ENCODE assay signal across 14 cellular contexts in the genomic region with DNA sequence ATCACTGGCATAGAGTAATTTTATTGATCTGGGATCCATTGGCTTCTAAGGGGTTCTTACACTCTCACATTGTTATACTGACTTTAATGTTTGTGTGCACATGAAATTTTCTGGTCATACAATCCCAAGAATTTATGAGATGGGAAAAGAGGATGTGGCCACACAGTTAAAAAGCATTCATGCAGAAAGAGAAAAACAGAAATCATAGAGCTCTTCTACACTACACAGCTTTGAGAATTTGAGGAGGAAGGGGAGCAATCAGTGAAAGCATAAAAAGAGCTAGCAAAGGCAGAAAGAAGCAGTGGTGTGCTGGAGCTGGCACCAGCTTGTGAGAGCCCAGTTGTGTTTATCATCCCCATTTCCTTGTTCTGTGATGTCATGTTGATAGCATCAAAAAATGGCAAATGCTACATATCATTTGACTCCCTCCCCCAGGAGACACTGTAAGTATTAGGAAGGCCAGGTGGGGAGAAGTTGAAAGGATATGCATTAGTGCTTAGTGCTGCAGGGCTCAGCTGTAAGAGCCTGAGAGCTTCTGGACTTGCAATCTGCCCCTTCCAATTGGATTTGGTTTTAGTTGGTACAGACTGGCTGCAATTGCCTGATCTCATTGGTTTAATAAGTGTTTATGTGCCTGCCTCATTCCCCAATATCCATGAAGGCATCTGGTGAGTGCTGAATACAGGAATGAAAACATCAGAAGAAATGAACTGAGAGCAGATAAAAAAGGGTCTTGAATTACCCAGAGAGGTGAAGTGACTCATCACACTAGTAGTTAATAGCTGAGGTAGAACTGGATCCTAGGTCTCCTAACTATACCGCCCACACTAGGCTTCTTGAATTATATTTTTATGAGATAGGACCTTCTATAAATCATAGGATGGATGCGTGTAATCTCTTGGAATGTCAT. TPM values are rescaled to one million over a fixed set of nuclear protein-coding genes. Genes with fewer than 3 reads are reported as not detected.
A peak's percentile ranks its signal among the peaks of the same experiment; 100 is the strongest.
DNase-seq lines count a peak whose midpoint lies in the region; ATAC-seq and TF ChIP-seq lines count a peak whose summit lies in the region.
"Had no signal": no experiment of that assay in that cellular context is flagged by ENCODE, and none has a peak within 500 bp of the region (broad histone marks: within the 10 kb centered on the region; RNA-seq: fewer than 3 reads in every experiment).

No MANE protein-coding gene starts in this region.

- ATAC-seq in left ventricle myocardium superior = no peak
- ATAC-seq: GM23338 had no signal

- in situ Hi-C loops in HAP-1 (cut with MboI; ENCODE audit: low sequenced_read_pairs) = no loop called here

- TF ChIP-seq CTCF in prostate gland (IDR thresholded peaks at IDR 0.05) = no peak

- peak; percentile 82 for DNase-seq in GM04503 (ENCODE audit: low read depth)
- DNase-seq in NCI-H2171 (lab: John Stamatoyannopoulos, UW) = peak; percentile 4
- DNase-seq in prostate gland (ENCODE audit: low spot score) = no peak
- no peak for DNase-seq in HAP-1 (ENCODE audit: low spot score in 2 of 2)
- DNase-seq in central memory CD4-positive, alpha-beta T cell = no peak
- no peak for DNase-seq in midbrain (lab: John Stamatoyannopoulos, UW)
- DNase-seq in left ventricle myocardium superior = no peak
- DNase-seq: activated gamma-delta T cell treated with Interleukin-2 at 50 U/mL for 16 hours; NCI-H2227 treated with DMSO at 0.1 percent for 48 hours; stimulated activated CD4-positive, alpha-beta T cell treated with anti-CD3 and anti-CD28 coated beads, Interleukin-4, amount 100 ng/mL, for 1 hour had no signal

- peak overlapping the region; percentile 50 for H3K27ac Mint-ChIP-seq in dendritic cell treated with granulocyte-macrophage colony-stimulating factor and Interleukin-4, amounts not matched to agents 40 ng/mL and 50 ng/mL, for 4 days
- H3K27ac Mint-ChIP-seq: GM23338; T-helper 2 cell treated with Interferon-gamma antibody and Interleukin-4, amounts not matched to agents 5 μg/mL and 100 μg/mL, for 36 hours; type B pancreatic cell had no signal

- intact Hi-C loops in dendritic cell treated with granulocyte-macrophage colony-stimulating factor and Interleukin-4, amounts not matched to agents 40 ng/mL and 50 ng/mL, for 4 days (cut with micrococcal nuclease) = no loop called here
- intact Hi-C loops in prostate gland (cut with DNase I) (no loop called here), left ventricle myocardium superior (cut with micrococcal nuclease) (loop anchor here (10.0 kb wide), 1 partner anchor 117 kb away; a partner anchor contains a TSS)

- H3K36me3 ChIP-seq in prostate gland (no peaks in the 10 kb centered on the region), HAP-1 (replicated peaks) (no peaks in the 10 kb centered on the region)

- no peak overlapping the region for H3K4me3 Mint-ChIP-seq in dendritic cell treated with granulocyte-macrophage colony-stimulating factor and Interleukin-4, amounts not matched to agents 40 ng/mL and 50 ng/mL, for 4 days
- H3K4me3 Mint-ChIP-seq: GM23338; T-helper 2 cell treated with Interferon-gamma antibody and Interleukin-4, amounts not matched to agents 5 μg/mL and 100 μg/mL, for 36 hours; type B pancreatic cell had no signal

- WGBS in prostate gland = 76% methylated on average over 2 of the region's 2 CpGs

- H3K4me1 ChIP-seq in prostate gland (replicated peaks) (peaks cover 15% of the 10 kb centered on the region), HAP-1 (no peaks in the 10 kb centered on the region)

- no peaks in the 10 kb centered on the region for H3K9me3 Mint-ChIP-seq in dendritic cell treated with granulocyte-macrophage colony-stimulating factor and Interleukin-4, amounts not matched to agents 40 ng/mL and 50 ng/mL, for 4 days
- H3K9me3 Mint-ChIP-seq: GM23338; T-helper 2 cell treated with Interferon-gamma antibody and Interleukin-4, amounts not matched to agents 5 μg/mL and 100 μg/mL, for 36 hours; type B pancreatic cell had no signal

- H3K27ac ChIP-seq in prostate gland = peak overlapping the region; percentile 31 to 82

- H3K4me1 Mint-ChIP-seq in dendritic cell treated with granulocyte-macrophage colony-stimulating factor and Interleukin-4, amounts not matched to agents 40 ng/mL and 50 ng/mL, for 4 days (ENCODE audit: low read depth) = peaks cover 25% of the 10 kb centered on the region
- H3K4me1 Mint-ChIP-seq: GM23338 had no signal

- H3K4me3 ChIP-seq in prostate gland (no peak overlapping the region), HAP-1 (no peak overlapping the region)
- H3K4me3 ChIP-seq: GM23338 had no signal

- no peak for TF ChIP-seq POLR2A in prostate gland (IDR thresholded peaks at IDR 0.05)

- no peaks in the 10 kb centered on the region for H3K27me3 Mint-ChIP-seq in dendritic cell treated with granulocyte-macrophage colony-stimulating factor and Interleukin-4, amounts not matched to agents 40 ng/mL and 50 ng/mL, for 4 days
- H3K27me3 Mint-ChIP-seq: type B pancreatic cell had no signal

- H3K27me3 ChIP-seq in prostate gland (replicated peaks; ENCODE audit: insufficient read depth) (no peaks in the 10 kb centered on the region), HAP-1 (ENCODE audit: low read depth) (no peaks in the 10 kb centered on the region)

- no peaks in the 10 kb centered on the region for H3K9me3 ChIP-seq in prostate gland
- no peaks in the 10 kb centered on the region for H3K9me3 ChIP-seq in HAP-1

- no peaks in the 10 kb centered on the region for H3K36me3 Mint-ChIP-seq in dendritic cell treated with granulocyte-macrophage colony-stimulating factor and Interleukin-4, amounts not matched to agents 40 ng/mL and 50 ng/mL, for 4 days (ENCODE audit: low read depth)

RNA-seq across cellular contexts. Expression of a gene that starts 30.9 kb away (rescaled TPM):
- total RNA-seq in prostate gland = 100 to 1,000 TPM in 1 of 2 donors, 10 to 100 TPM in 1; 87.3 to 134 TPM
- 90.0 TPM for total RNA-seq in left ventricle myocardium superior

Comparison
In these comparisons a context has a peak if more than half of its experiments do, and no peak if none do; other contexts are left out.
1. DNase-seq: peak in GM04503 (single experiment) and NCI-H2171 (single experiment); none in prostate gland (single experiment), HAP-1 (0 of 2), central memory CD4-positive, alpha-beta T cell (single experiment), midbrain (single experiment) and left ventricle myocardium superior (single experiment).